11 cellular contexts compared by ENCODE assay signal in the genomic region with DNA sequence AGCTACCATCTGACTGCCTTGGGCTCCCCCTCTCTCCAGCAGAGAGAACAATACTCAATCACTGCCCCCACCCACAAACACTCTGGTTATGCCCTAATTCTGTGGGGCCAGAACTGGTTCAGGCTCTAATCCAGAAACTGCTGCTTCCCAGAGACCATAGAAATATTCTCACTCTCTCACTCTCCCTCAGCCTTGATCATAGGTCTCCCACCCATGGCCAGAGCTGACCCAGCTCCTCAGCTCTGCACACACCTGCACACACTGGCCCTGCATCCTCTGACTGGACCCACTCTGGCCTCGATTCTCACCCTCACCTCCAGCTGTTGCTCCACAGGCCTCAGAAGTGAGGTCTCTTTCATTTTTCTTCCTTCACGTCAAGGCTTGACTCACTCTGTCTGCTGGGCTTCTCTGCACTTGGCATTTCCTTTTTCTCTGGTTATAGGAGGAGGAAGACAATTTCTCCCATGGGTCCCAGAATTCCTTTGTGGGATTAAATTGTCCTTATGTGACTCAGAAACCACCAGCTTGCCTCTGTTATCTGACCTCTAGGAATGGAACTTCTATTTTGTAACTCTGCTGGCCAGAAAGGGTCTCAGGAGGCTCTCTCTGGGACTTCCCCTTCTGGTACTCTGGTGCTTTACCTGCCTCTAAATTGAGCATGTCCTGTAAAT. TPM values are rescaled to one million over a fixed set of nuclear protein-coding genes. Genes with fewer than 3 reads are reported as not detected.
DNase-seq lines count a peak whose midpoint lies in the region; ATAC-seq, FAIRE-seq and TF ChIP-seq lines count a peak whose summit lies in the region.
"Had no signal": no experiment of that assay in that cellular context is flagged by ENCODE, and none has a peak within 500 bp of the region (broad histone marks: within the 10 kb centered on the region; RNA-seq: fewer than 3 reads in every experiment).

No MANE protein-coding gene starts in this region.

- DNase-seq in LHCN-M2 (ENCODE audit: low read depth) (peak; percentile 97), K562 (ENCODE audit: extremely low read depth in 1 of 4, low spot score in 3 of 4) (no peak), kidney glomerular epithelial cell (lab: John Stamatoyannopoulos, UW) (peak; percentile 81), SKM-1 treated with dmso at 0.1 percent for 144 hours (lab: John Stamatoyannopoulos, UW; ENCODE audit: unreplicated experiment) (no peak), T-cell (no peak), esophagus muscularis mucosa (ENCODE audit: extremely low spot score) (no peak)
- DNase-seq: DND-41, NCI-H187 treated with DMSO at 0.1 percent for 48 hours had no signal

- no peaks in the 10 kb centered on the region for H4K20me1 ChIP-seq in BLaER1
- H4K20me1 ChIP-seq in K562 (replicated peaks; ENCODE audit: control insufficient read depth, insufficient read depth, low read length): no peaks in the 10 kb centered on the region

- no peak overlapping the region for H3K4me3 Mint-ChIP-seq in T-cell

- TF ChIP-seq POLR2A in K562 (conservative IDR thresholded peaks at IDR 0.05): no peak
- TF ChIP-seq POLR2A in esophagus muscularis mucosa (IDR thresholded peaks at IDR 0.05; ENCODE audit: low read depth): no peak

- H3K36me3 Mint-ChIP-seq in T-cell: no peaks in the 10 kb centered on the region

- H3K4me3 ChIP-seq in BLaER1 (no peak overlapping the region), K562 (no peak overlapping the region), esophagus muscularis mucosa (no peak overlapping the region)

- WGBS in K562 (ENCODE audit: insufficient coverage, low coverage, missing lambda C conversion rate): 6% methylated on average over 2 of the region's 2 CpGs
- 61% methylated on average over 2 of the region's 2 CpGs for WGBS in esophagus muscularis mucosa

- in situ Hi-C loops in K562 (cut with MboI): no loop called here

- H3K9me3 Mint-ChIP-seq in T-cell: no peaks in the 10 kb centered on the region

- no peak for TF ChIP-seq EP300 in K562 (IDR thresholded peaks at IDR 0.05; ENCODE audit: low read length)
- no peak for TF ChIP-seq EP300 in esophagus muscularis mucosa (IDR thresholded peaks at IDR 0.05)

- TF ChIP-seq RAD21 in K562 (CRISPR knock-in tag; conservative IDR thresholded peaks at IDR 0.05 in 1 of 2, IDR thresholded peaks at IDR 0.05 in 1 of 2): no peak

- TF ChIP-seq CTCF in K562 (IDR thresholded peaks at IDR 0.05 in 2 of 3, conservative IDR thresholded peaks at IDR 0.05 in 1 of 3; ENCODE audit: insufficient read depth in 2 of 3, low read depth in 1 of 3, low read length in 3 of 3) (no peak), esophagus muscularis mucosa (IDR thresholded peaks at IDR 0.05) (no peak)

- no peaks in the 10 kb centered on the region for H3K36me3 ChIP-seq in BLaER1
- no peaks in the 10 kb centered on the region for H3K36me3 ChIP-seq in K562 (ENCODE audit: control insufficient read depth, insufficient read depth, low read length)
- no peaks in the 10 kb centered on the region for H3K36me3 ChIP-seq in esophagus muscularis mucosa

- H3K27me3 ChIP-seq in BLaER1 (no peaks in the 10 kb centered on the region), K562 (ENCODE audit: control insufficient read depth in 2 of 2, insufficient read depth in 2 of 2, low read length in 2 of 2) (peaks cover 0 to 9% of the 10 kb centered on the region in 2 experiments; a peak in 2 of 5 replicates), esophagus muscularis mucosa (no peaks in the 10 kb centered on the region)

- ATAC-seq in K562 (peak; percentile 53), T-cell (replicated peaks in 1 of 4) (no peak), GM21367 (IDR thresholded peaks at IDR 0.05; ENCODE audit: unreplicated experiment) (no peak)

- CTCF ChIA-PET in K562 (lab: Yijun Ruan, JAX; ENCODE audit: low intra/inter-chr PET ratio) (no interaction called here), T-cell (lab: Charles Lee) (no interaction called here)

- no TSS peak for BruUV-seq in K562 (replicated peaks; lab: Mats Ljungman, UMichigan)

- H3K9ac ChIP-seq in BLaER1: peak overlapping the region; percentile 40; the same call in 1 of the 2 replicates
- peak overlapping the region in 1 of 2 experiments; percentile 53; a peak in 1 of 4 replicates for H3K9ac ChIP-seq in K562 (ENCODE audit: insufficient read depth in 1 of 2, low read depth in 2 of 2, low read length in 2 of 2)

- H2AFZ ChIP-seq in K562 (ENCODE audit: low read depth, low read length): peak overlapping the region; percentile 20; the same call in 1 of the 2 replicates

- H3K27ac ChIP-seq in BLaER1 (peak overlapping the region; percentile 32; the same call in 1 of the 2 replicates), K562 (ENCODE audit: extremely low read depth, low read depth, low read length) (no peak overlapping the region), esophagus muscularis mucosa (replicated peaks in 1 of 4) (no peak overlapping the region)

- POLR2A ChIA-PET in K562 (lab: Yijun Ruan, JAX) (interaction anchor here (0.6 to 1.0 kb wide), 2 partner anchors 13 to 15 kb away, joined by 3 to 4 read pairs; a partner anchor contains a TSS), T-cell (lab: Charles Lee) (no interaction called here)

- no peak overlapping the region for H3K27ac Mint-ChIP-seq in T-cell

- H3K9me3 ChIP-seq in BLaER1: 0 out of 2 replicates have a peak, but pooled peaks cover 4% of the 10 kb centered on the region
- no peaks in the 10 kb centered on the region for H3K9me3 ChIP-seq in K562 (replicated peaks; ENCODE audit: control insufficient read depth, insufficient read depth, low read depth, low read length)
- H3K9me3 ChIP-seq in esophagus muscularis mucosa: no peaks in the 10 kb centered on the region

- H3K27me3 Mint-ChIP-seq in T-cell: no peaks in the 10 kb centered on the region

- H3K79me2 ChIP-seq in K562 (ENCODE audit: control insufficient read depth, insufficient read depth, low read length): no peaks in the 10 kb centered on the region

- intact Hi-C loops in K562 (cut with micrococcal nuclease): no loop called here
- intact Hi-C loops in esophagus muscularis mucosa (cut with DNase I): no loop called here

- FAIRE-seq in K562 (lab: Jason Lieb, UNC): no peak
- FAIRE-seq: GM19239 had no signal

- H3K4me2 ChIP-seq in BLaER1 (peak overlapping the region; percentile 43), K562 (ENCODE audit: insufficient read depth, low read length) (no peak overlapping the region)

- H3K4me1 ChIP-seq in BLaER1: peaks cover 11% of the 10 kb centered on the region
- no peaks in the 10 kb centered on the region; a peak in 1 of 5 replicates for H3K4me1 ChIP-seq in K562 (replicated peaks in 1 of 2; ENCODE audit: control insufficient read depth in 2 of 2, insufficient read depth in 2 of 2, low read length in 2 of 2)
- H3K4me1 ChIP-seq in esophagus muscularis mucosa: no peaks in the 10 kb centered on the region

- no peaks in the 10 kb centered on the region for H3K9me1 ChIP-seq in K562 (ENCODE audit: control insufficient read depth, insufficient read depth, low read length)

- peaks cover 0 to 7% (median 0%) of the 10 kb centered on the region in 3 donors for H3K4me1 Mint-ChIP-seq in T-cell

TF ChIP-seq in K562, 482 proteins besides CTCF, POLR2A, EP300 and RAD21 (continues in another document):
- TF ChIP-seq SPI1 (IDR thresholded peaks at IDR 0.05; ENCODE audit: borderline replicate concordance, low read depth, low read length): peak; percentile 70; the same call in 1 of the 2 replicates

RNA-seq across cellular contexts. Expression of a gene that starts 15.6 kb away (rescaled TPM):
- total RNA-seq in LHCN-M2 (2014; rRNA removed): 7.8 and 10.6 TPM in 2 replicates
- 2.8 TPM for polyA plus RNA-seq in LHCN-M2 (2012)
- total RNA-seq in K562 (2011; cell fraction: chromatin; rRNA removed; ENCODE audit: low replicate concordance): 68.5 and 124 TPM in 2 replicates
- total RNA-seq in K562 (2011; cell fraction: nucleolus; rRNA removed): 42.4 and 49.6 TPM in 2 replicates
- 65.0 and 87.1 TPM in 2 replicates for total RNA-seq in K562 (2011; cell fraction: nucleoplasm; rRNA removed)
- 8.9 and 9.0 TPM in 2 replicates for total RNA-seq in K562 (2014; rRNA removed)
- total RNA-seq in K562 (2014; rRNA removed; fragmentation: Illumina TruSeq; extraction: Trizol): 19.7 and 20.8 TPM in 2 replicates
- 15.8 and 18.7 TPM in 2 replicates for total RNA-seq in K562 (2015; rRNA removed; fragmentation: Illumina TruSeq; extraction: Trizol)
- 19.3 and 21.4 TPM in 2 replicates for total RNA-seq in K562 (2021)
- 19.6 and 22.6 TPM in 2 replicates for polyA plus RNA-seq in K562 (2011; rRNA removed)
- 6.0 and 11.4 TPM in 2 replicates for polyA plus RNA-seq in K562 (2011; cell fraction: cytosol; rRNA removed)
- polyA plus RNA-seq in K562 (2011; cell fraction: nucleus; rRNA removed): 48.1 and 49.8 TPM in 2 replicates
- polyA plus RNA-seq in K562 (2012): 13.0 and 15.5 TPM in 2 replicates
- polyA plus RNA-seq in K562 (2014; fragmentation: Illumina TruSeq; extraction: Trizol): 16.6 and 21.6 TPM in 2 replicates
- polyA plus RNA-seq in K562 (2014; fragmentation: Nextera tagmentation; extraction: Ambion mirVana): 10 to 100 TPM; 14.6 to 21.9 TPM
- polyA plus RNA-seq in K562 (2014; rRNA removed): 15.8 TPM in 2 replicates
- 20.9 and 33.6 TPM in 2 replicates for polyA minus RNA-seq in K562 (2011; rRNA and poly(A)+ RNA removed)
- 8.9 and 29.3 TPM in 2 replicates for polyA minus RNA-seq in K562 (2011; cell fraction: cytosol; rRNA and poly(A)+ RNA removed)
- polyA minus RNA-seq in K562 (2011; cell fraction: nucleus; rRNA and poly(A)+ RNA removed): 33.1 and 54.0 TPM in 2 replicates
- 10 to 100 TPM; 28.9 to 36.1 (median 33.9) TPM for total RNA-seq in T-cell
- total RNA-seq in esophagus muscularis mucosa: 10 to 100 TPM in 3 of 4 donors, 1 to 10 TPM in 1; 9.5 to 17.0 (median 14.3) TPM

RNA-seq across cellular contexts. Expression of a gene that starts 31.9 kb away (rescaled TPM):
- total RNA-seq in LHCN-M2 (2014; rRNA removed) (16.3 and 23.4 TPM in 2 replicates), K562 (2014; rRNA removed) (8.0 and 10.6 TPM in 2 replicates), K562 (2014; rRNA removed; fragmentation: Illumina TruSeq; extraction: Trizol) (23.9 and 25.1 TPM in 2 replicates), K562 (2015; rRNA removed; fragmentation: Illumina TruSeq; extraction: Trizol) (20.5 and 24.5 TPM in 2 replicates), K562 (2021) (18.6 and 20.3 TPM in 2 replicates), T-cell (10 to 100 TPM; 13.7 to 26.5 (median 17.6) TPM), esophagus muscularis mucosa (10 to 100 TPM in 3 of 4 donors, 1 to 10 TPM in 1; 7.3 to 19.1 (median 14.5) TPM)
- 3.0 TPM for polyA plus RNA-seq in LHCN-M2 (2012)
- total RNA-seq in K562 (2011; cell fraction: chromatin; rRNA removed; ENCODE audit: low replicate concordance): 52.0 and 81.1 TPM in 2 replicates
- 19.8 and 24.6 TPM in 2 replicates for total RNA-seq in K562 (2011; cell fraction: nucleolus; rRNA removed)
- 35.9 and 38.6 TPM in 2 replicates for total RNA-seq in K562 (2011; cell fraction: nucleoplasm; rRNA removed)
- polyA plus RNA-seq in K562 (2011; rRNA removed) (25.4 and 27.0 TPM in 2 replicates), K562 (2014; fragmentation: Illumina TruSeq; extraction: Trizol) (12.2 and 15.8 TPM in 2 replicates), K562 (2014; fragmentation: Nextera tagmentation; extraction: Ambion mirVana) (10 to 100 TPM in 1 of 2 experiments, 1 to 10 TPM in 1; 8.8 to 14.2 TPM), K562 (2014; rRNA removed) (7.5 and 8.6 TPM in 2 replicates)
- 6.5 and 12.9 TPM in 2 replicates for polyA plus RNA-seq in K562 (2011; cell fraction: cytosol; rRNA removed)
- polyA plus RNA-seq in K562 (2011; cell fraction: nucleus; rRNA removed): 21.6 and 24.5 TPM in 2 replicates
- 7.5 and 8.5 TPM in 2 replicates for polyA plus RNA-seq in K562 (2012)
- polyA minus RNA-seq in K562 (2011; rRNA and poly(A)+ RNA removed): 63.3 and 94.2 TPM in 2 replicates
- 17.0 and 20.5 TPM in 2 replicates for polyA minus RNA-seq in K562 (2011; cell fraction: cytosol; rRNA and poly(A)+ RNA removed)
- polyA minus RNA-seq in K562 (2011; cell fraction: nucleus; rRNA and poly(A)+ RNA removed): 7.1 and 24.3 TPM in 2 replicates

Comparison
In these comparisons a context has a peak if more than half of its experiments do, and no peak if none do; other contexts are left out.
1. DNase-seq: peak in LHCN-M2 (single experiment) and kidney glomerular epithelial cell (single experiment); none in K562 (0 of 4), SKM-1 treated with dmso at 0.1 percent for 144 hours (single experiment), T-cell (0 of 34) and esophagus muscularis mucosa (single experiment).